ENCODE assay signal across 8 cellular contexts in genomic region chr4:174631901-174632758, GRCh38.
DNase-seq lines count a peak whose midpoint lies in the region; ATAC-seq, FAIRE-seq and TF ChIP-seq lines count a peak whose summit lies in the region.

No MANE protein-coding gene starts in this region.

- H3K36me3 ChIP-seq in Peyer's patch (no peaks in the 10 kb centered on the region), esophagus muscularis mucosa (no peaks in the 10 kb centered on the region), parathyroid adenoma (ENCODE audit: control insufficient read depth, insufficient read depth, low read length) (no peaks in the 10 kb centered on the region)

- no peak overlapping the region for H3K4me2 ChIP-seq in parathyroid adenoma (ENCODE audit: low read length)

- no peaks in the 10 kb centered on the region for H3K79me2 ChIP-seq in parathyroid adenoma

- no peak overlapping the region for H3K9ac ChIP-seq in parathyroid adenoma

- TF ChIP-seq POLR2A in Peyer's patch (IDR thresholded peaks at IDR 0.05) = no peak
- no peak for TF ChIP-seq POLR2A in esophagus muscularis mucosa (IDR thresholded peaks at IDR 0.05; ENCODE audit: low read depth)
- TF ChIP-seq POLR2A in lower leg skin (IDR thresholded peaks at IDR 0.05) = no peak

- in situ Hi-C loops in Caki2 (cut with HindIII; ENCODE audit: low pct_unique_long_range_greater_than_20kb, low sequenced_read_pairs) = no loop called here

- no peak overlapping the region for H3K4me3 ChIP-seq in Peyer's patch
- H3K4me3 ChIP-seq in esophagus muscularis mucosa = no peak overlapping the region
- H3K4me3 ChIP-seq in parathyroid adenoma (ENCODE audit: low read depth, low read length) = no peak overlapping the region
- no peak overlapping the region for H3K4me3 ChIP-seq in lower leg skin (ENCODE audit: low read depth, poor library complexity, severe bottlenecking)

- H3K4me1 ChIP-seq in Peyer's patch = no peaks in the 10 kb centered on the region
- H3K4me1 ChIP-seq in esophagus muscularis mucosa = peaks cover 0 to 20% (median 12%) of the 10 kb centered on the region in 4 donors
- H3K4me1 ChIP-seq in parathyroid adenoma = no peaks in the 10 kb centered on the region

- TF ChIP-seq EP300 in esophagus muscularis mucosa (IDR thresholded peaks at IDR 0.05) = no peak

- 30% methylated on average over 2 of the region's 2 CpGs for WGBS in esophagus muscularis mucosa
- 27 to 30% methylated on average over 2 of the region's 2 CpGs for WGBS in lower leg skin, 2 donors

- DNase-seq in Caki2 (ENCODE audit: low read depth) = peak; percentile 37
- peak; percentile 3 for DNase-seq in GM19239 (ENCODE audit: insufficient read length, low spot score)
- no peak for DNase-seq in Peyer's patch
- no peak for DNase-seq in esophagus muscularis mucosa (ENCODE audit: extremely low spot score)
- no peak for DNase-seq in lower leg skin (ENCODE audit: low spot score in 2 of 2)

- H3K9me3 ChIP-seq in Peyer's patch (no peaks in the 10 kb centered on the region), esophagus muscularis mucosa (no peaks in the 10 kb centered on the region), parathyroid adenoma (ENCODE audit: control insufficient read depth, low read length) (no peaks in the 10 kb centered on the region)

- intact Hi-C loops in esophagus muscularis mucosa (cut with DNase I) (loop anchor here (2.0 kb wide), 1 partner anchor 267 kb away; no protein-coding TSS in a partner anchor), lower leg skin (cut with DNase I; ENCODE audit: low total_unique reads) (loop anchor here (10.0 kb wide), 1 partner anchor 267 kb away; no protein-coding TSS in a partner anchor)

- no peak overlapping the region for H3K27ac ChIP-seq in Peyer's patch
- no peak overlapping the region for H3K27ac ChIP-seq in esophagus muscularis mucosa (replicated peaks in 1 of 4)
- no peak overlapping the region for H3K27ac ChIP-seq in parathyroid adenoma

- no peak overlapping the region for H2AFZ ChIP-seq in parathyroid adenoma

- ATAC-seq in HG03460 (IDR thresholded peaks at IDR 0.05; ENCODE audit: unreplicated experiment) = peak; percentile 63
- ATAC-seq in GM21576 (IDR thresholded peaks at IDR 0.05; ENCODE audit: unreplicated experiment) = no peak

- peak in 5 of 6 experiments; percentile 29 to 84 (median 79) for TF ChIP-seq CTCF in Peyer's patch (IDR thresholded peaks at IDR 0.05)
- TF ChIP-seq CTCF in esophagus muscularis mucosa (IDR thresholded peaks at IDR 0.05) = peak; percentile 73 to 83 (median 81)
- TF ChIP-seq CTCF in parathyroid adenoma (IDR thresholded peaks at IDR 0.05) = peak; percentile 22
- peak in 1 of 3 donors; percentile 31 for TF ChIP-seq CTCF in lower leg skin (IDR thresholded peaks at IDR 0.05)

- no peaks in the 10 kb centered on the region for H3K27me3 ChIP-seq in Peyer's patch
- H3K27me3 ChIP-seq in esophagus muscularis mucosa = no peaks in the 10 kb centered on the region
- H3K27me3 ChIP-seq in parathyroid adenoma (ENCODE audit: control insufficient read depth, insufficient read depth, low read length) = no peaks in the 10 kb centered on the region

- peak; percentile 4 for FAIRE-seq in GM19239 (lab: Jason Lieb, UNC)

Comparison
In these comparisons a context has a peak if more than half of its experiments do, and no peak if none do; other contexts are left out.
1. DNase-seq: peak in Caki2 (single experiment) and GM19239 (single experiment); none in Peyer's patch (0 of 3), esophagus muscularis mucosa (single experiment) and lower leg skin (0 of 2).